1 cellular context compared by ENCODE assay signal in the genomic region with DNA sequence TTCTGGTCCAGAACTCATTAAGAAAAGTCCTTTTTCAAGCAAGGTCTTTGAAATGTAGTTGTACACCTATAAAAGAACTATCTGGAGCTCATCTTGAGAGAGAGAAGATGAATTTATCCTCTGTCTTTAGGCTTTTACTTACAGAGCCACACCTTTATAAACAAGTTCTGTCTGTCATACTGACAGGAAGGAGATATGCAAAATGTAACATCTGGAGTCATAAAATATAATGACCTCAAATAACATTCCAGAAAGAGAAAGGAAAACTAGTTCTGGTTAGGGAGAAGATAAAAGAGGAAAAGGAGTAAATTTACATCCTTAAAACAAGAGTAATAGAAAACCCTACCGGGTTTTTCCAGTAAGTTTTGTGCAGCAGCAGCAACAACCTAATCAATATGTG.
TF ChIP-seq lines count a peak whose summit lies in the region.

No MANE protein-coding gene starts in this region.

TF ChIP-seq in GM23338, 12 proteins besides CTCF, POLR2A, EP300 and RAD21 (continued from another document):
- TF ChIP-seq, protein P1, sequence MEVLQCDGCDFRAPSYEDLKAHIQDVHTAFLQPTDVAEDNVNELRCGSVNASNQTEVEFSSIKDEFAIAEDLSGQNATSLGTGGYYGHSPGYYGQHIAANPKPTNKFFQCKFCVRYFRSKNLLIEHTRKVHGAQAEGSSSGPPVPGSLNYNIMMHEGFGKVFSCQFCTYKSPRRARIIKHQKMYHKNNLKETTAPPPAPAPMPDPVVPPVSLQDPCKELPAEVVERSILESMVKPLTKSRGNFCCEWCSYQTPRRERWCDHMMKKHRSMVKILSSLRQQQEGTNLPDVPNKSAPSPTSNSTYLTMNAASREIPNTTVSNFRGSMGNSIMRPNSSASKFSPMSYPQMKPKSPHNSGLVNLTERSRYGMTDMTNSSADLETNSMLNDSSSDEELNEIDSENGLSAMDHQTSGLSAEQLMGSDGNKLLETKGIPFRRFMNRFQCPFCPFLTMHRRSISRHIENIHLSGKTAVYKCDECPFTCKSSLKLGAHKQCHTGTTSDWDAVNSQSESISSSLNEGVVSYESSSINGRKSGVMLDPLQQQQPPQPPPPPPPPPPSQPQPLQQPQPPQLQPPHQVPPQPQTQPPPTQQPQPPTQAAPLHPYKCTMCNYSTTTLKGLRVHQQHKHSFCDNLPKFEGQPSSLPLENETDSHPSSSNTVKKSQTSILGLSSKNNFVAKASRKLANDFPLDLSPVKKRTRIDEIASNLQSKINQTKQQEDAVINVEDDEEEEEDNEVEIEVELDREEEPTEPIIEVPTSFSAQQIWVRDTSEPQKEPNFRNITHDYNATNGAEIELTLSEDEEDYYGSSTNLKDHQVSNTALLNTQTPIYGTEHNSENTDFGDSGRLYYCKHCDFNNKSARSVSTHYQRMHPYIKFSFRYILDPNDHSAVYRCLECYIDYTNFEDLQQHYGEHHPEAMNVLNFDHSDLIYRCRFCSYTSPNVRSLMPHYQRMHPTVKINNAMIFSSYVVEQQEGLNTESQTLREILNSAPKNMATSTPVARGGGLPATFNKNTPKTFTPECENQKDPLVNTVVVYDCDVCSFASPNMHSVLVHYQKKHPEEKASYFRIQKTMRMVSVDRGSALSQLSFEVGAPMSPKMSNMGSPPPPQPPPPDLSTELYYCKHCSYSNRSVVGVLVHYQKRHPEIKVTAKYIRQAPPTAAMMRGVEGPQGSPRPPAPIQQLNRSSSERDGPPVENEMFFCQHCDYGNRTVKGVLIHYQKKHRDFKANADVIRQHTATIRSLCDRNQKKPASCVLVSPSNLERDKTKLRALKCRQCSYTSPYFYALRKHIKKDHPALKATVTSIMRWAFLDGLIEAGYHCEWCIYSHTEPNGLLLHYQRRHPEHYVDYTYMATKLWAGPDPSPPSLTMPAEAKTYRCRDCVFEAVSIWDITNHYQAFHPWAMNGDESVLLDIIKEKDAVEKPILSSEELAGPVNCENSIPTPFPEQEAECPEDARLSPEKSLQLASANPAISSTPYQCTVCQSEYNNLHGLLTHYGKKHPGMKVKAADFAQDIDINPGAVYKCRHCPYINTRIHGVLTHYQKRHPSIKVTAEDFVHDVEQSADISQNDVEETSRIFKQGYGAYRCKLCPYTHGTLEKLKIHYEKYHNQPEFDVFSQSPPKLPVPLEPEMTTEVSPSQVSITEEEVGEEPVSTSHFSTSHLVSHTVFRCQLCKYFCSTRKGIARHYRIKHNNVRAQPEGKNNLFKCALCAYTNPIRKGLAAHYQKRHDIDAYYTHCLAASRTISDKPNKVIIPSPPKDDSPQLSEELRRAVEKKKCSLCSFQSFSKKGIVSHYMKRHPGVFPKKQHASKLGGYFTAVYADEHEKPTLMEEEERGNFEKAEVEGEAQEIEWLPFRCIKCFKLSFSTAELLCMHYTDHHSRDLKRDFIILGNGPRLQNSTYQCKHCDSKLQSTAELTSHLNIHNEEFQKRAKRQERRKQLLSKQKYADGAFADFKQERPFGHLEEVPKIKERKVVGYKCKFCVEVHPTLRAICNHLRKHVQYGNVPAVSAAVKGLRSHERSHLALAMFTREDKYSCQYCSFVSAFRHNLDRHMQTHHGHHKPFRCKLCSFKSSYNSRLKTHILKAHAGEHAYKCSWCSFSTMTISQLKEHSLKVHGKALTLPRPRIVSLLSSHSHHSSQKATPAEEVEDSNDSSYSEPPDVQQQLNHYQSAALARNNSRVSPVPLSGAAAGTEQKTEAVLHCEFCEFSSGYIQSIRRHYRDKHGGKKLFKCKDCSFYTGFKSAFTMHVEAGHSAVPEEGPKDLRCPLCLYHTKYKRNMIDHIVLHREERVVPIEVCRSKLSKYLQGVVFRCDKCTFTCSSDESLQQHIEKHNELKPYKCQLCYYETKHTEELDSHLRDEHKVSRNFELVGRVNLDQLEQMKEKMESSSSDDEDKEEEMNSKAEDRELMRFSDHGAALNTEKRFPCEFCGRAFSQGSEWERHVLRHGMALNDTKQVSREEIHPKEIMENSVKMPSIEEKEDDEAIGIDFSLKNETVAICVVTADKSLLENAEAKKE (CRISPR knock-in tag; IDR thresholded peaks at IDR 0.05), result no peak
- no peak for TF ChIP-seq CREB1 (CRISPR knock-in tag; IDR thresholded peaks at IDR 0.05; ENCODE audit: low read depth)
